25 cellular contexts compared by ENCODE assay signal in the genomic region with DNA sequence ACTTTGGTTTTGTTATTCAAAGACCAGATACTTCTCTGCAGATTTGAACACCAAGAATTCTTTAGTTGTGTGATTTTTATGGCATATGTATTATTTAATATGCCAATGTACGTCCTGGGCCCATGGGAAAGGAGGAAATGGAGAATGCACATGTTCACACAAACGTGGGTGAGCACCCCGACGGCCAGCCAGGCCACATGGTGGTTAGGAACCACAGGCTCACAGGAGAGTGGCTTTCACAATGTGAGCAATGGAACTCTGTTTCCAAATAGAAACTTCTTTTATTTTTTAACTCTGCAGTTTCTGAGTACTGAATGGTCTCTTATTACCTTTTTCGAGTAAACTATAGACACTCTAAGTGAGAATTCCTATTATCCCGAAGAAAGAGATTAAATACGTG. TPM values are rescaled to one million over a fixed set of nuclear protein-coding genes. Genes with fewer than 3 reads are reported as not detected.
"Had no signal": no experiment of that assay in that cellular context is flagged by ENCODE, and none has a peak within 500 bp of the region (broad histone marks: within the 10 kb centered on the region; RNA-seq: fewer than 3 reads in every experiment).

No MANE protein-coding gene starts in this region.

- DNase-seq: dorsolateral prefrontal cortex; effector CD4-positive, alpha-beta T cell; foreskin fibroblast; gastrocnemius medialis; head of caudate nucleus; kidney; mesenchymal stem cell; naive thymus-derived CD4-positive, alpha-beta T cell; occipital lobe; ovary; psoas muscle; spleen; stimulated activated CD4-positive, alpha-beta T cell treated with anti-CD3 and anti-CD28 coated beads, Interleukin-4, amount 100 ng/mL, for 4 hours; stimulated activated naive CD8-positive, alpha-beta T cell treated with anti-CD3 and anti-CD28 coated beads, Interleukin-15, Interleukin-2, amounts not matched to agents 100 U/mL and 50 U/mL, for 24 hours; substantia nigra; testis; tibial artery had no signal

- H3K4me3 Mint-ChIP-seq: mesothelial cell of epicardium; naive thymus-derived CD4-positive, alpha-beta T cell; stimulated activated memory B cell treated with anti-CD40 and anti-IgM and Interleukin-4, amounts not matched to agents 10 μg/mL and 1 μg/mL and 100 μg/mL, for 72 hours; type B pancreatic cell had no signal

- H3K4me1 ChIP-seq: gastrocnemius medialis, psoas muscle, spleen, testis had no signal

- H3K4me3 ChIP-seq: dorsolateral prefrontal cortex, gastrocnemius medialis, hepatocyte, mucosa of descending colon, ovary, psoas muscle, skin epidermis, spleen, testis, tibial artery had no signal

- H3K36me3 Mint-ChIP-seq: mesothelial cell of epicardium; naive thymus-derived CD4-positive, alpha-beta T cell; stimulated activated memory B cell treated with anti-CD40 and anti-IgM and Interleukin-4, amounts not matched to agents 10 μg/mL and 1 μg/mL and 100 μg/mL, for 72 hours; type B pancreatic cell had no signal

- H3K36me3 ChIP-seq: gastrocnemius medialis, ovary, spleen, tibial artery had no signal

- H3K27ac Mint-ChIP-seq: mesothelial cell of epicardium; naive thymus-derived CD4-positive, alpha-beta T cell; stimulated activated memory B cell treated with anti-CD40 and anti-IgM and Interleukin-4, amounts not matched to agents 10 μg/mL and 1 μg/mL and 100 μg/mL, for 72 hours; type B pancreatic cell had no signal

- H3K27ac ChIP-seq: dorsolateral prefrontal cortex, gastrocnemius medialis, hepatocyte, ovary, psoas muscle, skin epidermis, spleen, testis, tibial artery had no signal

- H3K4me1 Mint-ChIP-seq: stimulated activated memory B cell treated with anti-CD40 and anti-IgM and Interleukin-4, amounts not matched to agents 10 μg/mL and 1 μg/mL and 100 μg/mL, for 72 hours had no signal

- ATAC-seq: gastrocnemius medialis; left lobe of liver; mucosa of descending colon; naive thymus-derived CD4-positive, alpha-beta T cell; psoas muscle; right cardiac atrium; stimulated activated memory B cell treated with anti-CD40 and anti-IgM and Interleukin-4, amounts not matched to agents 10 μg/mL and 1 μg/mL and 100 μg/mL, for 72 hours; stimulated activated naive CD8-positive, alpha-beta T cell treated with anti-CD3 and anti-CD28 coated beads, Interleukin-15, Interleukin-2, amounts not matched to agents 100 U/mL and 50 U/mL, for 24 hours had no signal

- H3K9me3 Mint-ChIP-seq: mesothelial cell of epicardium, type B pancreatic cell had no signal

- H3K27me3 ChIP-seq: dorsolateral prefrontal cortex, gastrocnemius medialis, hepatocyte, ovary, spleen, testis, tibial artery had no signal

- H3K27me3 Mint-ChIP-seq: stimulated activated memory B cell treated with anti-CD40 and anti-IgM and Interleukin-4, amounts not matched to agents 10 μg/mL and 1 μg/mL and 100 μg/mL, for 72 hours had no signal

- H3K9me3 ChIP-seq: gastrocnemius medialis, mucosa of descending colon, ovary, psoas muscle, spleen, testis, tibial artery had no signal

RNA-seq across cellular contexts. Expression of a gene that starts 58.0 kb away (rescaled TPM):
- total RNA-seq: naive thymus-derived CD4-positive, alpha-beta T cell had no signal
- polyA plus RNA-seq: naive thymus-derived CD4-positive, alpha-beta T cell had no signal
